ENCODE assay signal across 19 cellular contexts in genomic region chr21:14943636-14944035, GRCh38.
"Had no signal": no experiment of that assay in that cellular context is flagged by ENCODE, and none has a peak within 500 bp of the region (broad histone marks: within the 10 kb centered on the region; RNA-seq: fewer than 3 reads in every experiment).

No MANE protein-coding gene starts in this region.

- H3K9me3 Mint-ChIP-seq: memory B cell had no signal

- H3K4me3 Mint-ChIP-seq: activated B cell treated with CpG ODN at 0.5 μM for 24 hours; activated CD4-positive, alpha-beta memory T cell treated with anti-CD3 and anti-CD28 coated beads for 36 hours; activated naive CD4-positive, alpha-beta T cell treated with anti-CD3 and anti-CD28 coated beads for 36 hours; activated naive CD8-positive, alpha-beta T cell treated with anti-CD3 and anti-CD28 coated beads, Interleukin-2, amount 10 ng/mL, durations not matched to agents 7 days and 5 days; activated T-cell treated with anti-CD3 and anti-CD28 coated beads, Interleukin-2, amount 50 U/mL, for 72 hours; immature natural killer cell; memory B cell; natural killer cell treated with Interleukin-12 subunit alpha and Interleukin-12 subunit beta and Interleukin-15 and Interleukin-18, amount 100 ng/mL, for 72 hours; T-helper 17 cell had no signal

- H3K4me1 Mint-ChIP-seq: activated B cell treated with CpG ODN at 0.5 μM for 24 hours; activated naive CD8-positive, alpha-beta T cell treated with anti-CD3 and anti-CD28 coated beads, Interleukin-2, amount 10 ng/mL, durations not matched to agents 7 days and 5 days; immature natural killer cell; T-helper 17 cell had no signal

- H3K36me3 Mint-ChIP-seq: activated naive CD8-positive, alpha-beta T cell treated with anti-CD3 and anti-CD28 coated beads, Interleukin-2, amount 10 ng/mL, durations not matched to agents 7 days and 5 days; memory B cell had no signal

- ATAC-seq: activated T-cell treated with anti-CD3 and anti-CD28 coated beads, Interleukin-2, amount 50 U/mL, for 72 hours; body of pancreas; foreskin keratinocyte; natural killer cell treated with Interleukin-12 subunit alpha and Interleukin-12 subunit beta and Interleukin-15 and Interleukin-18, amount 100 ng/mL, for 72 hours; stimulated activated naive CD8-positive, alpha-beta T cell treated with anti-CD3 and anti-CD28 coated beads, Interleukin-15, Interleukin-2, amounts not matched to agents 100 U/mL and 50 U/mL, for 24 hours; T-helper 17 cell; upper lobe of right lung had no signal

- H3K27ac Mint-ChIP-seq: activated B cell treated with CpG ODN at 0.5 μM for 24 hours; activated CD4-positive, alpha-beta memory T cell treated with anti-CD3 and anti-CD28 coated beads for 36 hours; activated naive CD4-positive, alpha-beta T cell treated with anti-CD3 and anti-CD28 coated beads for 36 hours; activated naive CD8-positive, alpha-beta T cell treated with anti-CD3 and anti-CD28 coated beads, Interleukin-2, amount 10 ng/mL, durations not matched to agents 7 days and 5 days; activated T-cell treated with anti-CD3 and anti-CD28 coated beads, Interleukin-2, amount 50 U/mL, for 72 hours; immature natural killer cell; memory B cell; natural killer cell treated with Interleukin-12 subunit alpha and Interleukin-12 subunit beta and Interleukin-15 and Interleukin-18, amount 100 ng/mL, for 72 hours; T-helper 17 cell had no signal

- H3K27me3 Mint-ChIP-seq: activated B cell treated with CpG ODN at 0.5 μM for 24 hours; activated naive CD8-positive, alpha-beta T cell treated with anti-CD3 and anti-CD28 coated beads, Interleukin-2, amount 10 ng/mL, durations not matched to agents 7 days and 5 days; T-helper 17 cell had no signal

- DNase-seq: activated B cell treated with CpG ODN at 0.5 μM for 24 hours; activated CD4-positive, alpha-beta memory T cell treated with anti-CD3 and anti-CD28 coated beads for 36 hours; activated CD4-positive, alpha-beta T cell treated with anti-CD3 and anti-CD28 coated beads for 4 hours; activated effector memory CD4-positive, alpha-beta T cell treated with Interleukin-2 at 50 U/mL for 16 hours; activated naive CD4-positive, alpha-beta T cell treated with anti-CD3 and anti-CD28 coated beads for 36 hours; activated naive CD8-positive, alpha-beta T cell treated with anti-CD3 and anti-CD28 coated beads, Interleukin-2, amount 10 ng/mL, durations not matched to agents 7 days and 5 days; activated T-cell treated with anti-CD3 and anti-CD28 coated beads, Interleukin-2, amount 50 U/mL, for 72 hours; anterior cingulate cortex; body of pancreas; dermis blood vessel endothelial cell; effector memory CD4-positive, alpha-beta T cell; foreskin keratinocyte; immature natural killer cell; stimulated activated CD4-positive, alpha-beta T cell treated with anti-CD3 and anti-CD28 coated beads, Interleukin-4, amount 100 ng/mL, for 4 hours; stimulated activated naive CD8-positive, alpha-beta T cell treated with anti-CD3 and anti-CD28 coated beads, Interleukin-15, Interleukin-2, amounts not matched to agents 100 U/mL and 50 U/mL, for 24 hours; T-helper 17 cell; upper lobe of right lung had no signal
